ENCODE assay signal across 8 cellular contexts in genomic region chr12:26936559-26937442, GRCh38.
A peak's percentile ranks its signal among the peaks of the same experiment; 100 is the strongest.
DNase-seq lines count a peak whose midpoint lies in the region; ATAC-seq and TF ChIP-seq lines count a peak whose summit lies in the region.

No MANE protein-coding gene starts in this region.

- H3K36me3 ChIP-seq in effector memory CD4-positive, alpha-beta T cell (ENCODE audit: control insufficient read depth, insufficient read depth, low read length) = no peaks in the 10 kb centered on the region
- no peaks in the 10 kb centered on the region for H3K36me3 ChIP-seq in neutrophil

- H3K27ac ChIP-seq in effector memory CD4-positive, alpha-beta T cell (ENCODE audit: insufficient read depth, low read length, poor library complexity, severe bottlenecking) = peak overlapping the region; percentile 94
- H3K27ac ChIP-seq in neutrophil = peak overlapping the region; percentile 95

- H3K4me3 ChIP-seq in GM12875 (ENCODE audit: low read depth, low read length) = peak overlapping the region; percentile 96
- H3K4me3 ChIP-seq in effector memory CD4-positive, alpha-beta T cell (ENCODE audit: insufficient read depth, low read depth, low read length, poor library complexity, severe bottlenecking) = peak overlapping the region; percentile 86
- H3K4me3 ChIP-seq in neutrophil (ENCODE audit: low read depth in 1 of 2, low read length in 1 of 2) = peak overlapping the region; percentile 81 to 96

- peaks cover 20% of the 10 kb centered on the region for H3K4me1 ChIP-seq in effector memory CD4-positive, alpha-beta T cell (ENCODE audit: control insufficient read depth, insufficient read depth, low read length, poor library complexity, severe bottlenecking)
- H3K4me1 ChIP-seq in neutrophil (ENCODE audit: control insufficient read depth in 1 of 2, insufficient read depth in 1 of 2, low read depth in 1 of 2, low read length in 1 of 2) = peaks cover 50 to 56% of the 10 kb centered on the region in 2 experiments

- no peaks in the 10 kb centered on the region for H3K9me3 ChIP-seq in effector memory CD4-positive, alpha-beta T cell (ENCODE audit: control insufficient read depth, low read length)
- no peaks in the 10 kb centered on the region for H3K9me3 ChIP-seq in neutrophil

- no peaks in the 10 kb centered on the region for H3K27me3 ChIP-seq in effector memory CD4-positive, alpha-beta T cell (replicated peaks; ENCODE audit: control insufficient read depth, insufficient read depth, low read length, poor library complexity, severe bottlenecking)
- H3K27me3 ChIP-seq in neutrophil = no peaks in the 10 kb centered on the region

- TF ChIP-seq CTCF in GM12875 (IDR thresholded peaks at IDR 0.05; ENCODE audit: borderline replicate concordance, insufficient read depth, low read depth, low read length) = no peak
- TF ChIP-seq CTCF in neutrophil (IDR thresholded peaks at IDR 0.05) = no peak

- DNase-seq in OCI-M1 (lab: John Stamatoyannopoulos, UW) (peak; percentile 68), UCSD-AML1 (lab: John Stamatoyannopoulos, UW; ENCODE audit: unreplicated experiment) (no peak), AG20443 (ENCODE audit: low spot score) (no peak)
- DNase-seq in effector memory CD4-positive, alpha-beta T cell = peak in 1 of 3 donors; percentile 5

- ATAC-seq in GM19452 (IDR thresholded peaks at IDR 0.05; ENCODE audit: unreplicated experiment) (no peak), HG03378 (IDR thresholded peaks at IDR 0.05; ENCODE audit: unreplicated experiment) (no peak)
